ENCODE assay signal across 26 cellular contexts in the genomic region with DNA sequence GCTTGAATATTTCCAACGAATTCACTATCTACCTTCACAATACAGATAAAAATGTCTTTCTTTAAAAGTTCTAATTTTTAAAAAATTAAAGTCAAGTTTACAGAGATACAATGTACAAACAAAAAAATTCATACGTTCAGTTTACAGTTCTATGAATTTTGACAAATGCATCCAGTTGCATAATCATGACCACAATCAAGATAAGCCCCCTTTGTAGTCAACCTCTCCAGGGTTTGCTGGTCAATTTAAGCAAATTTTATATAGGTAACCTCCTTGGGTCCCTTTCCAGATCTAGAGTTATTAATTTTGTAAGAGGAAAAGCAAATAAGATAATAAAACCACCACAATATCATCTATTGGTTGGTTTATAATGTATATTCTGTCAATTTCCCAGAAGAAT.
"Had no signal": no experiment of that assay in that cellular context is flagged by ENCODE, and none has a peak within 500 bp of the region (broad histone marks: within the 10 kb centered on the region; RNA-seq: fewer than 3 reads in every experiment).

No MANE protein-coding gene starts in this region.

- H3K27ac ChIP-seq: body of pancreas, gastrocnemius medialis, right lobe of liver, skin epidermis, upper lobe of left lung had no signal

- H3K4me3 ChIP-seq: body of pancreas, esophagus squamous epithelium, gastrocnemius medialis, mucosa of descending colon, right lobe of liver, skin epidermis, stomach, testis, upper lobe of left lung had no signal

- H3K9me3 ChIP-seq: body of pancreas, esophagus squamous epithelium, gastrocnemius medialis, mucosa of descending colon, right lobe of liver, stomach, testis, upper lobe of left lung had no signal

- H3K36me3 ChIP-seq: gastrocnemius medialis, right lobe of liver, stomach, upper lobe of left lung had no signal

- DNase-seq: activated CD4-positive, alpha-beta T cell treated with anti-CD3 and anti-CD28 coated beads, Interleukin-2, amount 10 ng/mL, durations not matched to agents 7 days and 5 days; activated CD4-positive, CD25-positive, alpha-beta regulatory T cell treated with anti-CD3 and anti-CD28 coated beads, Interleukin-2, amount 50 U/mL, for 72 hours; activated CD8-positive, alpha-beta memory T cell treated with anti-CD3 and anti-CD28 coated beads, Interleukin-2, amount 10 ng/mL, durations not matched to agents 7 days and 5 days; activated CD8-positive, alpha-beta T cell treated with anti-CD3 and anti-CD28 coated beads for 36 hours; activated effector memory CD4-positive, alpha-beta T cell treated with anti-CD3 and anti-CD28 coated beads, Interleukin-2, amount 50 U/mL, for 16 hours; activated naive CD4-positive, alpha-beta T cell treated with anti-CD3 and anti-CD28 coated beads, Interleukin-2, amount 10 ng/mL, durations not matched to agents 7 days and 5 days; activated T-cell treated with anti-CD3 and anti-CD28 coated beads for 4 hours; body of pancreas; effector memory CD8-positive, alpha-beta T cell; esophagus squamous epithelium; gastrocnemius medialis; head of caudate nucleus; islet precursor cell; left colon; mesenchymal stem cell; mucosa of descending colon; occipital lobe; posterior cingulate gyrus; right lobe of liver; stimulated activated CD4-positive, alpha-beta T cell treated with anti-CD3 and anti-CD28 coated beads, Interleukin-2, amount 100 ng/mL, for 24 hours; stomach; T-helper 2 cell; testis; upper lobe of left lung had no signal

- ATAC-seq: activated CD8-positive, alpha-beta memory T cell treated with anti-CD3 and anti-CD28 coated beads, Interleukin-2, amount 10 ng/mL, durations not matched to agents 7 days and 5 days; activated CD8-positive, alpha-beta T cell treated with anti-CD3 and anti-CD28 coated beads for 36 hours; body of pancreas; effector memory CD8-positive, alpha-beta T cell; gastrocnemius medialis; left colon; mucosa of descending colon; right lobe of liver; stimulated activated effector memory CD8-positive, alpha-beta T cell treated with anti-CD3 and anti-CD28 coated beads, Interleukin-12 subunit alpha, Interleukin-12 subunit beta, amount 100 ng/mL, for 72 hours had no signal

- H3K27me3 ChIP-seq: body of pancreas, esophagus squamous epithelium, gastrocnemius medialis, right lobe of liver, stomach, testis, upper lobe of left lung had no signal
